In genomic region chr3:97825101-97825500, GRCh38 we compare ENCODE assay signal across 15 cellular contexts. TPM values are rescaled to one million over a fixed set of nuclear protein-coding genes. Genes with fewer than 3 reads are reported as not detected.
DNase-seq lines count a peak whose midpoint lies in the region; ATAC-seq and TF ChIP-seq lines count a peak whose summit lies in the region.
"Had no signal": no experiment of that assay in that cellular context is flagged by ENCODE, and none has a peak within 500 bp of the region (broad histone marks: within the 10 kb centered on the region; RNA-seq: fewer than 3 reads in every experiment).

No MANE protein-coding gene starts in this region.

- no peaks in the 10 kb centered on the region for H3K36me3 ChIP-seq in IMR-90 (ENCODE audit: control insufficient read depth, insufficient read depth, low read length)
- H3K36me3 ChIP-seq in hepatocyte (replicated peaks; ENCODE audit: insufficient read depth, low read depth) = no peaks in the 10 kb centered on the region
- no peaks in the 10 kb centered on the region for H3K36me3 ChIP-seq in psoas muscle (ENCODE audit: insufficient read depth in 1 of 2, low read depth in 1 of 2)
- no peaks in the 10 kb centered on the region for H3K36me3 ChIP-seq in gastroesophageal sphincter
- H3K36me3 ChIP-seq: Peyer's patch had no signal

- H3K27me3 ChIP-seq in IMR-90 (ENCODE audit: control insufficient read depth, insufficient read depth, low read length) (no peaks in the 10 kb centered on the region), hepatocyte (no peaks in the 10 kb centered on the region), psoas muscle (ENCODE audit: insufficient read depth in 3 of 3, low read length in 2 of 3) (no peaks in the 10 kb centered on the region), gastroesophageal sphincter (no peaks in the 10 kb centered on the region)
- H3K27me3 ChIP-seq: Peyer's patch had no signal

- TF ChIP-seq POLR2A in IMR-90 (IDR thresholded peaks at IDR 0.05; ENCODE audit: low read depth, low read length) (no peak), gastroesophageal sphincter (IDR thresholded peaks at IDR 0.05) (no peak)

- no peak overlapping the region for H3K9ac ChIP-seq in IMR-90 (ENCODE audit: low read depth, low read length)

- peaks cover 20 to 29% of the 10 kb centered on the region in 2 experiments for H3K79me1 ChIP-seq in IMR-90 (ENCODE audit: low read depth in 1 of 2, low read length in 2 of 2)

- peaks cover 3% of the 10 kb centered on the region for H3K4me1 ChIP-seq in IMR-90 (ENCODE audit: control insufficient read depth, insufficient read depth, low read length)
- H3K4me1 ChIP-seq in hepatocyte (ENCODE audit: insufficient read depth) = peaks cover 21% of the 10 kb centered on the region
- peaks cover 55% of the 10 kb centered on the region for H3K4me1 ChIP-seq in psoas muscle
- H3K4me1 ChIP-seq in gastroesophageal sphincter = peaks cover 5 to 65% (median 11%) of the 10 kb centered on the region in 3 donors
- H3K4me1 ChIP-seq: Caco-2 had no signal

- H3K4me3 Mint-ChIP-seq in brain = peak overlapping the region in 4 of 5 experiments; percentile 27 to 66 (median 36)
- H3K4me3 Mint-ChIP-seq: CD4-positive, alpha-beta T cell had no signal

- H3K9me2 ChIP-seq in hepatocyte (replicated peaks; ENCODE audit: insufficient read depth) = no peaks in the 10 kb centered on the region

- CTCF ChIA-PET in IMR-90 (lab: Yijun Ruan, JAX) = no interaction called here

- no peak overlapping the region for H3K23ac ChIP-seq in IMR-90 (ENCODE audit: low read depth, low read length)

- H3K9me1 ChIP-seq in IMR-90 (ENCODE audit: insufficient read depth, low read length) = no peaks in the 10 kb centered on the region

- 100% methylated on average over 1 of the region's 1 CpG; no CpG with 5 or more reads in 1 of the 2 experiments for WGBS in IMR-90 (ENCODE audit: extremely low coverage in 2 of 2, insufficient read length in 1 of 2), 2 experiments
- WGBS in hepatocyte (ENCODE audit: low lambda C conversion rate, missing lambda C conversion rate) = 87% methylated on average over 1 of the region's 1 CpG
- 51 to 83% (median 63%) methylated on average over 1 of the region's 1 CpG for WGBS in psoas muscle, 3 donors
- 100% methylated on average over 1 of the region's 1 CpG for WGBS in gastroesophageal sphincter (ENCODE audit: low coverage in 1 of 2), 2 donors

- H4K5ac ChIP-seq in IMR-90 (ENCODE audit: low read depth, low read length) = no peak overlapping the region

- H2BK5ac ChIP-seq in IMR-90 (ENCODE audit: low read depth, low read length, poor library complexity, severe bottlenecking) = no peak overlapping the region

- TF ChIP-seq RAD21 in IMR-90 (IDR thresholded peaks at IDR 0.05; ENCODE audit: low read length) = no peak

- H3K4me2 ChIP-seq in IMR-90 (ENCODE audit: low read depth, low read length) (peak overlapping the region; percentile 8; the same call in 1 of the 2 replicates), hepatocyte (peak overlapping the region; percentile 43)

- H3K9me3 ChIP-seq in IMR-90 (ENCODE audit: control insufficient read depth, insufficient read depth, low read length) = no peaks in the 10 kb centered on the region
- no peaks in the 10 kb centered on the region for H3K9me3 ChIP-seq in hepatocyte (ENCODE audit: low read depth)
- H3K9me3 ChIP-seq in psoas muscle = no peaks in the 10 kb centered on the region
- H3K9me3 ChIP-seq in gastroesophageal sphincter = no peaks in the 10 kb centered on the region
- H3K9me3 ChIP-seq: Caco-2, Peyer's patch had no signal

- no TSS peak for BruUV-seq in IMR-90 (replicated peaks; lab: Mats Ljungman, UMichigan)

- peaks cover 38% of the 10 kb centered on the region for H3K4me1 Mint-ChIP-seq in brain

- no peak overlapping the region for H3K14ac ChIP-seq in IMR-90 (replicated peaks; ENCODE audit: low read depth, low read length)

- no peak overlapping the region for H2BK20ac ChIP-seq in IMR-90 (ENCODE audit: low read depth, low read length)

- H3K27ac ChIP-seq in IMR-90 (ENCODE audit: insufficient read depth, low read length) = no peak overlapping the region
- H3K27ac ChIP-seq in hepatocyte = no peak overlapping the region
- H3K27ac ChIP-seq in psoas muscle = no peak overlapping the region
- H3K27ac ChIP-seq in gastroesophageal sphincter = no peak overlapping the region
- H3K27ac ChIP-seq: Peyer's patch had no signal

- in situ Hi-C loops in IMR-90 (cut with MboI; ENCODE audit: low sequenced_read_pairs) = no loop called here

- peak overlapping the region in 1 of 5 experiments; percentile 12 for H3K27ac Mint-ChIP-seq in brain
- H3K27ac Mint-ChIP-seq: CD4-positive, alpha-beta T cell had no signal

- intact Hi-C loops in IMR-90 (cut with micrococcal nuclease) = no loop called here
- intact Hi-C loops in psoas muscle (cut with DNase I) = no loop called here
- intact Hi-C loops in left colon (cut with DNase I, micrococcal nuclease) = no loop called here

- no peak overlapping the region for H2BK120ac ChIP-seq in IMR-90 (ENCODE audit: low read depth, low read length)

- POLR2A ChIA-PET in IMR-90 (lab: Charles Lee; ENCODE audit: unreplicated experiment) = no interaction called here

- ATAC-seq in IMR-90 (ENCODE audit: low read depth) (no peak), psoas muscle (no peak), left colon (no peak), gastroesophageal sphincter (no peak)

- H4K91ac ChIP-seq in IMR-90 (ENCODE audit: insufficient read depth, low read depth, low read length) = no peak overlapping the region

- DNase-seq in IMR-90 (peak; percentile 46), hepatocyte (ENCODE audit: low spot score) (no peak), psoas muscle (no peak), GM10266 (ENCODE audit: extremely low spot score) (no peak), left colon (no peak), AG08396 (ENCODE audit: low spot score) (no peak)
- DNase-seq: Caco-2; CD4-positive, alpha-beta T cell; NCI-H1105; NCI-H2081; NCI-H2171 treated with DMSO at 0.1 percent for 48 hours; NCI-H446 treated with DMSO at 0.1 percent for 48 hours; Peyer's patch had no signal

- H3K56ac ChIP-seq in IMR-90 (ENCODE audit: extremely low read depth, insufficient read depth, low read length) = no peak overlapping the region

- dilution Hi-C loops in IMR-90 (cut with HindIII; ENCODE audit: low sequenced_read_pairs, unreplicated experiment) = no loop called here

- H4K20me1 ChIP-seq in IMR-90 (ENCODE audit: insufficient read depth, low read length) (no peaks in the 10 kb centered on the region), hepatocyte (ENCODE audit: insufficient read depth, poor library complexity, severe bottlenecking) (peaks cover 4% of the 10 kb centered on the region)

- no peak overlapping the region for H2AK5ac ChIP-seq in IMR-90 (ENCODE audit: low read depth, low read length)

- no peak overlapping the region for H2BK15ac ChIP-seq in IMR-90 (ENCODE audit: low read depth, low read length)

- TF ChIP-seq EP300 in gastroesophageal sphincter (IDR thresholded peaks at IDR 0.05) = no peak

- H3K36me3 Mint-ChIP-seq in brain = no peaks in the 10 kb centered on the region

- peaks cover 50% of the 10 kb centered on the region for H3K79me2 ChIP-seq in hepatocyte

- no peak overlapping the region for H3K18ac ChIP-seq in IMR-90 (ENCODE audit: low read depth, low read length)

- no peak overlapping the region for H3K4ac ChIP-seq in IMR-90 (ENCODE audit: low read depth, low read length)

- no peak overlapping the region for H4K8ac ChIP-seq in IMR-90 (ENCODE audit: low read depth in 2 of 2, low read length in 2 of 2)

- H2AK9ac ChIP-seq in IMR-90 (replicated peaks; ENCODE audit: low read depth, low read length, poor library complexity) = no peak overlapping the region

- H3K9me3 Mint-ChIP-seq in brain = no peaks in the 10 kb centered on the region
- H3K9me3 Mint-ChIP-seq: CD4-positive, alpha-beta T cell had no signal

- H2AFZ ChIP-seq in IMR-90 (replicated peaks; ENCODE audit: low read length, poor library complexity) (no peak overlapping the region), hepatocyte (no peak overlapping the region)

- H3K4me3 ChIP-seq in IMR-90 (ENCODE audit: insufficient read depth, low read depth, low read length) (no peak overlapping the region), hepatocyte (no peak overlapping the region), psoas muscle (peak overlapping the region; percentile 19), gastroesophageal sphincter (no peak overlapping the region)
- H3K4me3 ChIP-seq: Peyer's patch had no signal

- peaks cover 30% of the 10 kb centered on the region for H3K27me3 Mint-ChIP-seq in brain

- TF ChIP-seq CTCF in IMR-90 (conservative IDR thresholded peaks at IDR 0.05; ENCODE audit: low read depth, low read length) (no peak), brain (conservative IDR thresholded peaks at IDR 0.05) (no peak), hepatocyte (IDR thresholded peaks at IDR 0.05; ENCODE audit: poor library complexity) (no peak), psoas muscle (IDR thresholded peaks at IDR 0.05) (no peak), GM10266 (IDR thresholded peaks at IDR 0.05; ENCODE audit: control insufficient read depth, insufficient read depth, low read depth, missing control alignments) (no peak), gastroesophageal sphincter (IDR thresholded peaks at IDR 0.05) (no peak)

TF ChIP-seq in IMR-90, 13 proteins besides CTCF, POLR2A, EP300 and RAD21 (continues in another document):
- TF ChIP-seq CEBPB (IDR thresholded peaks at IDR 0.05; ENCODE audit: low read depth, low read length) = peak; percentile 74
- TF ChIP-seq ELK1 (IDR thresholded peaks at IDR 0.05; ENCODE audit: borderline replicate concordance, low read depth, low read length) = no peak

RNA-seq across cellular contexts. Expression of gene CRYBG3, which starts 3.3 kb away (rescaled TPM):
- total RNA-seq in IMR-90 (2012; rRNA removed) (23.9 and 26.2 TPM in 2 replicates), hepatocyte (11.5 and 13.2 TPM in 2 replicates), psoas muscle (10 to 100 TPM; 10.1 to 36.9 (median 21.8) TPM), left colon (10 to 100 TPM; 17.1 to 22.6 TPM), gastroesophageal sphincter (10 to 100 TPM; 22.2 to 52.4 (median 28.9) TPM)
- polyA plus RNA-seq in IMR-90 (2012; rRNA removed) (4.2 and 4.9 TPM in 2 replicates), brain (ENCODE audit: insufficient read depth, low read depth, low replicate concordance) (1.1 TPM), hepatocyte (1.6 and 1.7 TPM in 2 replicates), psoas muscle (1 to 10 TPM; 5.1 to 9.2 (median 6.9) TPM)
- polyA plus RNA-seq in IMR-90 (2012; cell fraction: cytosol; rRNA removed) = 0.94 and 0.95 TPM in 2 replicates
- polyA plus RNA-seq in IMR-90 (2012; cell fraction: nucleus; rRNA removed; ENCODE audit: low replicate concordance) = 2.0 and 15.2 TPM in 2 replicates
